Comparison of ENCODE assay signal across 17 cellular contexts in genomic region chr5:152116926-152117325, GRCh38.
DNase-seq lines count a peak whose midpoint lies in the region; ATAC-seq lines count a peak whose summit lies in the region.
"Had no signal": no experiment of that assay in that cellular context is flagged by ENCODE, and none has a peak within 500 bp of the region (broad histone marks: within the 10 kb centered on the region; RNA-seq: fewer than 3 reads in every experiment).

No MANE protein-coding gene starts in this region.

- H3K79me2 ChIP-seq in trophoblast cell (ENCODE audit: control insufficient read depth, insufficient read depth, low read length, poor library complexity) = no peaks in the 10 kb centered on the region

- H2BK120ac ChIP-seq in trophoblast cell (ENCODE audit: insufficient read depth, low read length, poor library complexity) = no peak overlapping the region

- no peak overlapping the region for H3K23ac ChIP-seq in trophoblast cell (ENCODE audit: low read length)

- no peak overlapping the region for H2AK5ac ChIP-seq in trophoblast cell (ENCODE audit: low read length)

- no peaks in the 10 kb centered on the region for H3K27me3 ChIP-seq in trophoblast cell (ENCODE audit: insufficient read depth, low read length)
- H3K27me3 ChIP-seq: BLaER1 had no signal

- H3K9me3 ChIP-seq in trophoblast cell (ENCODE audit: insufficient read depth, low read depth, low read length) = no peaks in the 10 kb centered on the region
- H3K9me3 ChIP-seq: BLaER1, HAP-1 had no signal

- DNase-seq in NCI-H187 treated with DMSO at 0.1 percent for 48 hours (lab: John Stamatoyannopoulos, UW) (peak; percentile 29), NCI-H187 (lab: John Stamatoyannopoulos, UW) (no peak), NCI-H82 (lab: John Stamatoyannopoulos, UW) (peak; percentile 19), NCI-H82 treated with DMSO at 0.1 percent for 48 hours (lab: John Stamatoyannopoulos, UW; ENCODE audit: unreplicated experiment) (no peak), NCI-H526 treated with DMSO at 0.1 percent for 48 hours (lab: John Stamatoyannopoulos, UW) (peak; percentile 94), trophoblast cell (peak; percentile 72 to 90), middle frontal gyrus (ENCODE audit: extremely low spot score, low spot score) (no peak)
- DNase-seq: 8988T; Calu3; CD4-positive, alpha-beta memory T cell; GDM1; GM23248; IMR-90 had no signal

- H3K4me2 ChIP-seq in trophoblast cell (ENCODE audit: low read length) = no peak overlapping the region
- H3K4me2 ChIP-seq: BLaER1 had no signal

- no peak overlapping the region for H2AFZ ChIP-seq in trophoblast cell (ENCODE audit: insufficient read depth, low read length, poor library complexity)
- H2AFZ ChIP-seq: GM23248 had no signal

- H4K91ac ChIP-seq in trophoblast cell (ENCODE audit: low read depth, low read length) = no peak overlapping the region

- H4K8ac ChIP-seq in trophoblast cell (ENCODE audit: low read depth, low read length) = no peak overlapping the region

- no peak overlapping the region for H3K14ac ChIP-seq in trophoblast cell (ENCODE audit: low read length)

- no peak overlapping the region for H2BK12ac ChIP-seq in trophoblast cell (ENCODE audit: low read length)

- no peaks in the 10 kb centered on the region for H3K36me3 ChIP-seq in trophoblast cell (ENCODE audit: control insufficient read depth in 1 of 2, insufficient read depth in 2 of 2, low read length in 2 of 2)
- H3K36me3 ChIP-seq: BLaER1, HAP-1 had no signal

- H3K4ac ChIP-seq in trophoblast cell (ENCODE audit: low read depth, low read length) = no peak overlapping the region

- no peak for ATAC-seq in HG03565 (IDR thresholded peaks at IDR 0.05; ENCODE audit: unreplicated experiment)

- no peaks in the 10 kb centered on the region for H3K79me1 ChIP-seq in trophoblast cell (ENCODE audit: low read length)

- no peak overlapping the region for H3K4me3 ChIP-seq in trophoblast cell (ENCODE audit: low read depth, low read length)
- H3K4me3 ChIP-seq: BLaER1, GM23248, HAP-1 had no signal

- peaks cover 0 to 3% of the 10 kb centered on the region in 2 experiments for H3K4me1 ChIP-seq in trophoblast cell (ENCODE audit: control insufficient read depth in 1 of 2, insufficient read depth in 2 of 2, low read length in 2 of 2)
- H3K4me1 ChIP-seq: BLaER1, HAP-1 had no signal

- no peak overlapping the region for H3K18ac ChIP-seq in trophoblast cell (ENCODE audit: low read length)

- WGBS in trophoblast cell (ENCODE audit: extremely low coverage, insufficient coverage, insufficient read length) = no CpG with 5 or more reads among the region's 3 CpGs

- no peak overlapping the region for H2BK5ac ChIP-seq in trophoblast cell (ENCODE audit: low read depth, low read length, poor library complexity)

- H4K12ac ChIP-seq in trophoblast cell (ENCODE audit: low read depth, low read length) = no peak overlapping the region

- H3K27ac ChIP-seq in trophoblast cell (ENCODE audit: low read depth, low read length) = no peak overlapping the region
- H3K27ac ChIP-seq: BLaER1, GM23248, HL-60 had no signal

- H3K9ac ChIP-seq in trophoblast cell (ENCODE audit: low read length) = no peak overlapping the region
- H3K9ac ChIP-seq: BLaER1, GM23248 had no signal

Comparison
In these comparisons a context has a peak if more than half of its experiments do, and no peak if none do; other contexts are left out.
1. DNase-seq: peak in NCI-H187 treated with DMSO at 0.1 percent for 48 hours (single experiment), NCI-H82 (single experiment), NCI-H526 treated with DMSO at 0.1 percent for 48 hours (single experiment) and trophoblast cell (2 of 2); none in NCI-H187 (0 of 2), NCI-H82 treated with DMSO at 0.1 percent for 48 hours (single experiment) and middle frontal gyrus (single experiment).